ENCODE assay signal across 11 cellular contexts in the genomic region with DNA sequence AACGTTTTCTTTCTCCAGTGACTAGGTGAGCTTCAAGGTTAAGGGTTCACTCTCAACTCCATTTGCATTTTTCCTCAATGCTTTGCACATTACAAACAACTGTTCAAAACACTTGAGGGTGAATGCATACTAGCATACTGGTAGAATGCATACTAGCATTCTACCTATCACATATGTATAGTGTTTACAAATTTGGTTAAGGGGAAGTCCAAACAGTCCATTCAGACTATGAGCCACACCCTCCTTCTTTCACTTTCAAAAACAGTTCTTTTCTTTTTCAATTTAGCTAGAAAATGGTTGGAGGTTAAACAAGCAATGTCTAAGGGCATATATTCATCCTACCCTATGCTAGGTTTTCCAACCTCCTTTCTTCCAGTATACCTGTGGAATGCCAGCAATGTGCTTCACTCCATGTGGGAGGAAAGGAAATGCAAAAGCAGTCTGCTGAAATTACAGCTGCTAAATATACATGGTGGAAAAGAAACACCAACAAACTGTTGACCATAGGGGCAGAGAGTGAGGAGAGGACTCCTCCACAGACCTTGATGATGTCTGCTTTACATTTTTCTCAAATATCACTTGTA.
A peak's percentile ranks its signal among the peaks of the same experiment; 100 is the strongest.
DNase-seq lines count a peak whose midpoint lies in the region; ATAC-seq and TF ChIP-seq lines count a peak whose summit lies in the region.
"Had no signal": no experiment of that assay in that cellular context is flagged by ENCODE, and none has a peak within 500 bp of the region (broad histone marks: within the 10 kb centered on the region; RNA-seq: fewer than 3 reads in every experiment).

No MANE protein-coding gene starts in this region.

- H3K27me3 Mint-ChIP-seq in activated CD4-positive, alpha-beta T cell treated with anti-CD3 and anti-CD28 coated beads, Interleukin-2, amount 10 ng/mL, durations not matched to agents 24 days and 14 days, result no peaks in the 10 kb centered on the region
- H3K27me3 Mint-ChIP-seq in nephron (ENCODE audit: low read depth) (no peaks in the 10 kb centered on the region), Caco-2 (ENCODE audit: insufficient read depth, unreplicated experiment) (no peaks in the 10 kb centered on the region)

- H3K27me3 ChIP-seq in Caco-2 (replicated peaks; ENCODE audit: control insufficient read depth, insufficient read depth, low read length) (no peaks in the 10 kb centered on the region), Peyer's patch (no peaks in the 10 kb centered on the region)
- H3K27me3 ChIP-seq: esophagus muscularis mucosa had no signal

- DNase-seq in activated CD4-positive, alpha-beta T cell treated with anti-CD3 and anti-CD28 coated beads, Interleukin-2, amount 10 ng/mL, durations not matched to agents 24 days and 14 days, result no peak
- DNase-seq in activated CD4-positive, alpha-beta T cell treated with anti-CD3 and anti-CD28 coated beads for 4 hours, result no peak
- no peak for DNase-seq in Caco-2
- DNase-seq in Peyer's patch, result no peak
- DNase-seq in HUDEP-2 (lab: John Stamatoyannopoulos, UW; ENCODE audit: unreplicated experiment in 76 of 76), result no peak
- DNase-seq: activated gamma-delta T cell had no signal

- peak overlapping the region; percentile 70 for H3K4me3 Mint-ChIP-seq in activated CD4-positive, alpha-beta T cell treated with anti-CD3 and anti-CD28 coated beads, Interleukin-2, amount 10 ng/mL, durations not matched to agents 24 days and 14 days
- H3K4me3 Mint-ChIP-seq in nephron, result no peak overlapping the region
- H3K4me3 Mint-ChIP-seq in Caco-2 (ENCODE audit: unreplicated experiment), result no peak overlapping the region

- ATAC-seq in HG02588 (IDR thresholded peaks at IDR 0.05; ENCODE audit: unreplicated experiment), result peak; percentile 94
- ATAC-seq in HG03571 (IDR thresholded peaks at IDR 0.05; ENCODE audit: unreplicated experiment), result peak; percentile 74
- ATAC-seq: Right ventricle myocardium inferior had no signal

- H3K27ac ChIP-seq in Peyer's patch, result no peak overlapping the region
- H3K27ac ChIP-seq: esophagus muscularis mucosa had no signal

- H3K4me3 ChIP-seq in Caco-2 (ENCODE audit: low read depth, low read length) (no peak overlapping the region), Peyer's patch (no peak overlapping the region)
- H3K4me3 ChIP-seq: esophagus muscularis mucosa had no signal

- no TSS peak for BruUV-seq in Caco-2 (replicated peaks; lab: Mats Ljungman, UMichigan)

- CTCF ChIA-PET in Caco-2 (lab: Charles Lee), result no interaction called here

- intact Hi-C loops in activated CD4-positive, alpha-beta T cell treated with anti-CD3 and anti-CD28 coated beads, Interleukin-2, amount 10 ng/mL, durations not matched to agents 24 days and 14 days (cut with micrococcal nuclease), result loop anchor here (1.0 to 10.0 kb wide), 4 partner anchors 15 to 390 kb away; no protein-coding TSS in a partner anchor
- intact Hi-C loops in Caco-2 (cut with micrococcal nuclease; ENCODE audit: unreplicated experiment), result no loop called here

- H3K4me1 ChIP-seq in Caco-2, result no peaks in the 10 kb centered on the region
- no peaks in the 10 kb centered on the region for H3K4me1 ChIP-seq in Peyer's patch

- TF ChIP-seq CTCF in nephron (IDR thresholded peaks at IDR 0.05; ENCODE audit: unreplicated experiment in 3 of 3), result no peak
- TF ChIP-seq CTCF in Caco-2 (IDR thresholded peaks at IDR 0.05; ENCODE audit: insufficient read depth in 1 of 2, low read depth in 1 of 2, low read length in 1 of 2, severe bottlenecking in 1 of 2, unreplicated experiment in 1 of 2), result no peak
- no peak for TF ChIP-seq CTCF in Peyer's patch (IDR thresholded peaks at IDR 0.05)

- POLR2A ChIA-PET in Caco-2 (lab: Charles Lee), result no interaction called here

- H3K36me3 ChIP-seq in Caco-2 (ENCODE audit: control insufficient read depth, insufficient read depth, low read length), result peaks cover 8% of the 10 kb centered on the region
- peaks cover 0 to 59% (median 0%) of the 10 kb centered on the region in 3 donors for H3K36me3 ChIP-seq in Peyer's patch

- H3K9me3 ChIP-seq in Caco-2 (no peaks in the 10 kb centered on the region), Peyer's patch (peaks cover 0 to 8% (median 0%) of the 10 kb centered on the region in 4 donors)

- H3K9me3 Mint-ChIP-seq in activated CD4-positive, alpha-beta T cell treated with anti-CD3 and anti-CD28 coated beads, Interleukin-2, amount 10 ng/mL, durations not matched to agents 24 days and 14 days, result peaks cover 17% of the 10 kb centered on the region
- H3K9me3 Mint-ChIP-seq in nephron (peaks cover 10% of the 10 kb centered on the region), Caco-2 (ENCODE audit: unreplicated experiment) (peaks cover 20% of the 10 kb centered on the region)

- H3K4me1 Mint-ChIP-seq in activated CD4-positive, alpha-beta T cell treated with anti-CD3 and anti-CD28 coated beads, Interleukin-2, amount 10 ng/mL, durations not matched to agents 24 days and 14 days, result peaks cover 31% of the 10 kb centered on the region
- peaks cover 29% of the 10 kb centered on the region for H3K4me1 Mint-ChIP-seq in nephron
- H3K4me1 Mint-ChIP-seq in Caco-2 (ENCODE audit: low read depth, unreplicated experiment), result no peaks in the 10 kb centered on the region

- H3K36me3 Mint-ChIP-seq in activated CD4-positive, alpha-beta T cell treated with anti-CD3 and anti-CD28 coated beads, Interleukin-2, amount 10 ng/mL, durations not matched to agents 24 days and 14 days (ENCODE audit: low read depth), result peaks cover 79% of the 10 kb centered on the region
- H3K36me3 Mint-ChIP-seq in nephron (ENCODE audit: low read depth) (peaks cover 63% of the 10 kb centered on the region), Caco-2 (ENCODE audit: insufficient read depth, unreplicated experiment) (peaks cover 89% of the 10 kb centered on the region)

- no peak for TF ChIP-seq POLR2A in Peyer's patch (IDR thresholded peaks at IDR 0.05)

- peak overlapping the region; percentile 93 for H3K27ac Mint-ChIP-seq in activated CD4-positive, alpha-beta T cell treated with anti-CD3 and anti-CD28 coated beads, Interleukin-2, amount 10 ng/mL, durations not matched to agents 24 days and 14 days
- peak overlapping the region in 2 of 3 experiments; percentile 17 to 87 for H3K27ac Mint-ChIP-seq in nephron
- no peak overlapping the region for H3K27ac Mint-ChIP-seq in Caco-2 (ENCODE audit: unreplicated experiment)
